17 cellular contexts compared by ENCODE assay signal in the genomic region with DNA sequence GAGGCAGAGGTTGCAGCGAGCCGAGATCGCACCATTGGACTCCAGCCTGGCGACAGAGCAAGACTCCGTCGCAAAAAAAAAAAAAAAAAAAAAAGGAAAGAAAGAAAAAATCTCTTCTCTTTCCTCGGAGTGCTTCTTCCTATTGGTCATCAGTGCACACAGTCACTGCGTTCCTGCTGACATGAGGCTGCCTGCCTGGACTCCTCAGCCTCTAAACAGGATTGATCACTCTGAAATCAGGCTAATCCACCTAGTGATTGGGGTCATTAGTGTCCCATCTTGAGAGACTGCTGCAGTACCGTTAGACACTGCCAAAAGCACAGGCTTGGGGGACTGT. TPM values are rescaled to one million over a fixed set of nuclear protein-coding genes. Genes with fewer than 3 reads are reported as not detected.
DNase-seq lines count a peak whose midpoint lies in the region; ATAC-seq and TF ChIP-seq lines count a peak whose summit lies in the region.
"Had no signal": no experiment of that assay in that cellular context is flagged by ENCODE, and none has a peak within 500 bp of the region (broad histone marks: within the 10 kb centered on the region; RNA-seq: fewer than 3 reads in every experiment).

No MANE protein-coding gene starts in this region.

- no peak overlapping the region for H3K4me3 ChIP-seq in Caco-2 (ENCODE audit: low read depth, low read length)
- no peak overlapping the region for H3K4me3 ChIP-seq in WERI-Rb-1 (ENCODE audit: low read depth, low read length)
- no peak overlapping the region for H3K4me3 ChIP-seq in esophagus squamous epithelium
- H3K4me3 ChIP-seq in gastrocnemius medialis: no peak overlapping the region
- H3K4me3 ChIP-seq: pancreas had no signal

- H3K27me3 ChIP-seq in Caco-2 (replicated peaks; ENCODE audit: control insufficient read depth, insufficient read depth, low read length) (no peaks in the 10 kb centered on the region), WERI-Rb-1 (ENCODE audit: insufficient read depth, low read depth, severe bottlenecking) (no peaks in the 10 kb centered on the region), esophagus squamous epithelium (no peaks in the 10 kb centered on the region), gastrocnemius medialis (no peaks in the 10 kb centered on the region)
- H3K27me3 ChIP-seq: pancreas had no signal

- intact Hi-C loops in Caco-2 (cut with micrococcal nuclease; ENCODE audit: unreplicated experiment) (no loop called here), esophagus squamous epithelium (cut with DNase I) (no loop called here), gastrocnemius medialis (cut with DNase I; ENCODE audit: low total_unique reads) (no loop called here)

- H3K4me3 Mint-ChIP-seq in Caco-2 (ENCODE audit: unreplicated experiment): peak overlapping the region; percentile 28

- no peaks in the 10 kb centered on the region for H3K27me3 Mint-ChIP-seq in Caco-2 (ENCODE audit: insufficient read depth, unreplicated experiment)

- DNase-seq in Caco-2 (no peak), WERI-Rb-1 (no peak), esophagus squamous epithelium (lab: John Stamatoyannopoulos, UW) (no peak), gastrocnemius medialis (no peak), NAMALWA (ENCODE audit: low spot score) (no peak), DMS153 (lab: John Stamatoyannopoulos, UW) (no peak)
- DNase-seq in stimulated activated CD4-positive, alpha-beta T cell treated with anti-CD3 and anti-CD28 coated beads, Interleukin-4, amount 100 ng/mL, for 1 hour: no peak
- no peak for DNase-seq in effector CD8-positive, alpha-beta T cell (lab: John Stamatoyannopoulos, UW)
- DNase-seq: erythroblast; GF-D8; left colon; NCI-H2171 treated with DMSO at 0.1 percent for 48 hours; pancreas; RPMI8226; stimulated activated naive CD8-positive, alpha-beta T cell treated with anti-CD3 and anti-CD28 coated beads, Interleukin-15, Interleukin-2, amounts not matched to agents 100 U/mL and 50 U/mL, for 24 hours; T-helper 1 cell had no signal

- in situ Hi-C loops in gastrocnemius medialis (cut with MboI; ENCODE audit: low sequenced_read_pairs in 4 of 4): loop anchor here in 2 of 4 donors (10.0 to 25.0 kb wide), 2 partner anchors 177 to 189 kb away; partner anchors contain the start of gene GFAP (in 1 of the 2)

- TF ChIP-seq CTCF in Caco-2 (IDR thresholded peaks at IDR 0.05; ENCODE audit: insufficient read depth in 1 of 2, low read depth in 1 of 2, low read length in 1 of 2, severe bottlenecking in 1 of 2, unreplicated experiment in 1 of 2) (no peak), WERI-Rb-1 (IDR thresholded peaks at IDR 0.05; ENCODE audit: low read depth, low read length) (no peak), esophagus squamous epithelium (IDR thresholded peaks at IDR 0.05) (no peak), gastrocnemius medialis (IDR thresholded peaks at IDR 0.05 in 4 of 5, conservative IDR thresholded peaks at IDR 0.05 in 1 of 5) (no peak)

- peaks cover 7% of the 10 kb centered on the region for H3K4me1 Mint-ChIP-seq in Caco-2 (ENCODE audit: low read depth, unreplicated experiment)

- peak overlapping the region; percentile 58 for H3K27ac ChIP-seq in WERI-Rb-1
- H3K27ac ChIP-seq in esophagus squamous epithelium: peak overlapping the region; percentile 56 to 67 (median 60)
- H3K27ac ChIP-seq in gastrocnemius medialis: peak overlapping the region in 3 of 4 donors; percentile 59 to 96 (median 88)
- H3K27ac ChIP-seq: pancreas, VCaP had no signal

- H3K9me3 Mint-ChIP-seq in Caco-2 (ENCODE audit: unreplicated experiment): no peaks in the 10 kb centered on the region

- POLR2A ChIA-PET in Caco-2 (lab: Charles Lee): no interaction called here

- ATAC-seq in gastrocnemius medialis: no peak
- ATAC-seq: left colon; pancreas; stimulated activated naive CD8-positive, alpha-beta T cell treated with anti-CD3 and anti-CD28 coated beads, Interleukin-15, Interleukin-2, amounts not matched to agents 100 U/mL and 50 U/mL, for 24 hours had no signal

- TF ChIP-seq POLR2A in esophagus squamous epithelium (IDR thresholded peaks at IDR 0.05) (no peak), gastrocnemius medialis (IDR thresholded peaks at IDR 0.05) (no peak)

- 26 to 50% methylated on average over 5 to 9 of the region's 9 CpGs for WGBS in esophagus squamous epithelium, 2 donors

- H3K27ac Mint-ChIP-seq in Caco-2 (ENCODE audit: unreplicated experiment): peak overlapping the region; percentile 30

- H3K4me1 ChIP-seq in Caco-2 (peaks cover 5% of the 10 kb centered on the region; the same call in 1 of the 2 replicates), esophagus squamous epithelium (peaks cover 8 to 67% (median 32%) of the 10 kb centered on the region in 3 donors), gastrocnemius medialis (peaks cover 49 to 72% of the 10 kb centered on the region in 2 donors)
- H3K4me1 ChIP-seq: pancreas had no signal

- BruUV-seq in Caco-2 (replicated peaks; lab: Mats Ljungman, UMichigan): no TSS peak

- CTCF ChIA-PET in Caco-2 (lab: Charles Lee): no interaction called here

- H3K36me3 Mint-ChIP-seq in Caco-2 (ENCODE audit: insufficient read depth, unreplicated experiment): peaks cover 96% of the 10 kb centered on the region

- peaks cover 3% of the 10 kb centered on the region for H3K36me3 ChIP-seq in Caco-2 (ENCODE audit: control insufficient read depth, insufficient read depth, low read length)
- H3K36me3 ChIP-seq in WERI-Rb-1: peaks cover 89% of the 10 kb centered on the region
- H3K36me3 ChIP-seq in esophagus squamous epithelium: peaks cover 45 to 96% (median 78%) of the 10 kb centered on the region in 3 donors
- H3K36me3 ChIP-seq in gastrocnemius medialis: peaks cover 0 to 85% of the 10 kb centered on the region in 2 donors

- H3K9me3 ChIP-seq in Caco-2: no peaks in the 10 kb centered on the region
- H3K9me3 ChIP-seq in WERI-Rb-1 (ENCODE audit: severe bottlenecking): no peaks in the 10 kb centered on the region
- H3K9me3 ChIP-seq in esophagus squamous epithelium: no peaks in the 10 kb centered on the region
- no peaks in the 10 kb centered on the region for H3K9me3 ChIP-seq in gastrocnemius medialis
- H3K9me3 ChIP-seq: pancreas had no signal

RNA-seq across cellular contexts. Expression of gene PLCD3, which starts 30.8 kb away (rescaled TPM):
- total RNA-seq in Caco-2 (2022) (74.3 and 88.5 TPM in 2 replicates), esophagus squamous epithelium (100 to 1,000 TPM in 1 of 4 donors, 10 to 100 TPM in 3; 16.3 to 105 (median 20.5) TPM), gastrocnemius medialis (100 to 1,000 TPM in 1 of 4 donors, 10 to 100 TPM in 3; 38.6 to 186 (median 75.1) TPM)

RNA-seq across cellular contexts. Expression of gene ACBD4, which starts 34.0 kb away (rescaled TPM):
- total RNA-seq in Caco-2 (2022): 21.2 and 21.6 TPM in 2 replicates
- 1 to 10 TPM; 1.7 to 6.9 (median 4.5) TPM for total RNA-seq in esophagus squamous epithelium
- total RNA-seq in gastrocnemius medialis: 1 to 10 TPM; 2.2 to 3.2 (median 2.5) TPM

RNA-seq across cellular contexts. Expression of gene NMT1, which starts 40.4 kb away (rescaled TPM):
- total RNA-seq in Caco-2 (2022): 173 and 179 TPM in 2 replicates
- total RNA-seq in esophagus squamous epithelium: 10 to 100 TPM; 54.6 to 66.2 (median 57.8) TPM
- total RNA-seq in gastrocnemius medialis: 100 to 1,000 TPM in 1 of 4 donors, 10 to 100 TPM in 3; 60.7 to 127 (median 71.5) TPM

RNA-seq across cellular contexts. Expression of gene HEXIM1, which starts 46.8 kb away (rescaled TPM):
- total RNA-seq in Caco-2 (2022) (71.0 and 78.0 TPM in 2 replicates), esophagus squamous epithelium (10 to 100 TPM; 19.8 to 28.4 (median 25.3) TPM), gastrocnemius medialis (10 to 100 TPM; 26.3 to 79.6 (median 36.9) TPM)

RNA-seq across cellular contexts. Expression of gene DCAKD, which starts 50.1 kb away (rescaled TPM):
- total RNA-seq in Caco-2 (2022) (12.0 and 15.1 TPM in 2 replicates), esophagus squamous epithelium (10 to 100 TPM; 23.8 to 44.1 (median 34.7) TPM), gastrocnemius medialis (10 to 100 TPM in 3 of 4 donors, 1 to 10 TPM in 1; 9.8 to 14.4 (median 12.3) TPM)
